In genomic region chr6:29720863-29721262, GRCh38 we compare ENCODE assay signal across 20 cellular contexts. TPM values are rescaled to one million over a fixed set of nuclear protein-coding genes. Genes with fewer than 3 reads are reported as not detected.
DNase-seq lines count a peak whose midpoint lies in the region; ATAC-seq, FAIRE-seq and TF ChIP-seq lines count a peak whose summit lies in the region.
"Had no signal": no experiment of that assay in that cellular context is flagged by ENCODE, and none has a peak within 500 bp of the region (broad histone marks: within the 10 kb centered on the region; RNA-seq: fewer than 3 reads in every experiment).

No MANE protein-coding gene starts in this region.

- H3K36me3 ChIP-seq in HCT116 (ENCODE audit: control insufficient read depth in 1 of 2, insufficient read depth in 2 of 2, low read length in 2 of 2) = peaks cover 0 to 3% of the 10 kb centered on the region in 2 experiments; a peak in 1 of 4 replicates
- H3K36me3 ChIP-seq in upper lobe of right lung = peaks cover 6% of the 10 kb centered on the region

- H3K9me2 ChIP-seq in HCT116 (ENCODE audit: insufficient read depth) = no peaks in the 10 kb centered on the region

- no peak overlapping the region for H3K4me2 ChIP-seq in HCT116 (ENCODE audit: low read length)

- no peaks in the 10 kb centered on the region for H4K20me1 ChIP-seq in HCT116 (ENCODE audit: insufficient read depth)

- H2AFZ ChIP-seq in HCT116 (ENCODE audit: low read depth, low read length, poor library complexity, severe bottlenecking) = peak overlapping the region; percentile 18
- H2AFZ ChIP-seq: GM23248 had no signal

- TF ChIP-seq POLR2A in HCT116 (IDR thresholded peaks at IDR 0.05; ENCODE audit: borderline replicate concordance, extremely low read depth, insufficient read depth, insufficient read length) = no peak
- no peak for TF ChIP-seq POLR2A in GM12891 (IDR thresholded peaks at IDR 0.05; ENCODE audit: low read depth, low read length)

- H3K4me3 Mint-ChIP-seq in activated naive CD4-positive, alpha-beta T cell treated with anti-CD3 and anti-CD28 coated beads, Interleukin-2, amount 10 ng/mL, durations not matched to agents 7 days and 5 days = no peak overlapping the region
- no peak overlapping the region for H3K4me3 Mint-ChIP-seq in WTC11

- CTCF ChIA-PET in activated naive CD4-positive, alpha-beta T cell treated with anti-CD3 and anti-CD28 coated beads, Interleukin-2, amount 10 ng/mL, durations not matched to agents 7 days and 5 days (lab: Charles Lee) = interaction anchor here (0.6 to 2.6 kb wide), 5 partner anchors 9 to 1255 kb away, joined by 3 to 17 read pairs (median 5); no protein-coding TSS in a partner anchor
- CTCF ChIA-PET in HCT116 (lab: Charles Lee) = interaction anchor here (1.0 kb wide), 1 partner anchor 29 kb away, joined by 3 read pairs; no protein-coding TSS in a partner anchor
- CTCF ChIA-PET in WTC11 (lab: Charles Lee) = interaction anchor here (1.0 kb wide), 1 partner anchor 12 kb away, joined by 4 read pairs; no protein-coding TSS in a partner anchor

- no peak overlapping the region for H3K27ac Mint-ChIP-seq in activated naive CD4-positive, alpha-beta T cell treated with anti-CD3 and anti-CD28 coated beads, Interleukin-2, amount 10 ng/mL, durations not matched to agents 7 days and 5 days
- H3K27ac Mint-ChIP-seq in WTC11 = no peak overlapping the region

- peak; percentile 30 to 56 (median 38); a peak in 4 of 6 replicates for TF ChIP-seq CTCF in HCT116 (IDR thresholded peaks at IDR 0.05 in 2 of 3, conservative IDR thresholded peaks at IDR 0.05 in 1 of 3; ENCODE audit: borderline replicate concordance in 1 of 3, insufficient read depth in 1 of 3, low read depth in 2 of 3, low read length in 2 of 3)
- no peak for TF ChIP-seq CTCF in WTC11 (IDR thresholded peaks at IDR 0.05)
- TF ChIP-seq CTCF in upper lobe of right lung (IDR thresholded peaks at IDR 0.05) = peak; percentile 9

- RAD21 ChIA-PET in HCT116 (lab: Charles Lee; ENCODE audit: low non-redundant PET in 1 of 2, low total read pairs in 2 of 2, uncharacterized antibody in 2 of 2, unreplicated experiment in 2 of 2) = no interaction called here

- no peak for FAIRE-seq in GM12891 (lab: Jason Lieb, UNC)
- FAIRE-seq: colon, endometrium had no signal

- H3K9me3 Mint-ChIP-seq in activated naive CD4-positive, alpha-beta T cell treated with anti-CD3 and anti-CD28 coated beads, Interleukin-2, amount 10 ng/mL, durations not matched to agents 7 days and 5 days = no peaks in the 10 kb centered on the region
- no peaks in the 10 kb centered on the region for H3K9me3 Mint-ChIP-seq in WTC11
- H3K9me3 Mint-ChIP-seq: activated naive CD4-positive, alpha-beta T cell treated with anti-CD3 and anti-CD28 coated beads, Interleukin-2, amount 50 U/mL, for 24 hours had no signal

- H3K27ac ChIP-seq in HCT116 (ENCODE audit: low read depth, low read length) = no peak overlapping the region
- no peak overlapping the region for H3K27ac ChIP-seq in upper lobe of right lung
- H3K27ac ChIP-seq: GM23248, neutrophil, vagina had no signal

- peak; percentile 41; the same call in 1 of the 2 replicates for TF ChIP-seq RAD21 in HCT116 (IDR thresholded peaks at IDR 0.05; ENCODE audit: low read depth)

- peaks cover 24% of the 10 kb centered on the region for H3K36me3 Mint-ChIP-seq in activated naive CD4-positive, alpha-beta T cell treated with anti-CD3 and anti-CD28 coated beads, Interleukin-2, amount 10 ng/mL, durations not matched to agents 7 days and 5 days
- no peaks in the 10 kb centered on the region; the same call in 1 of the 2 replicates for H3K36me3 Mint-ChIP-seq in WTC11

- DNase-seq in activated naive CD4-positive, alpha-beta T cell treated with anti-CD3 and anti-CD28 coated beads, Interleukin-2, amount 10 ng/mL, durations not matched to agents 7 days and 5 days = peak; percentile 55
- no peak for DNase-seq in activated naive CD4-positive, alpha-beta T cell (lab: John Stamatoyannopoulos, UW)
- DNase-seq in HCT116 (ENCODE audit: low read depth, low spot score) (peak; percentile 48), WTC11 (ENCODE audit: low spot score) (peak; percentile 60), upper lobe of right lung (no peak), GM12891 (ENCODE audit: insufficient read length, low spot score) (no peak), KG1 (lab: John Stamatoyannopoulos, UW) (no peak), 8988T (no peak)
- DNase-seq: GM23248, KBM-7, NCI-H1417, NCI-H345, right cardiac atrium, SHP77 treated with DMSO at 0.1 percent for 48 hours had no signal

- H3K79me2 ChIP-seq in HCT116 (ENCODE audit: insufficient read depth, low read length) = no peaks in the 10 kb centered on the region

- intact Hi-C loops in HCT116 (cut with micrococcal nuclease) = no loop called here
- intact Hi-C loops in upper lobe of right lung (cut with DNase I) = no loop called here

- H3K9me3 ChIP-seq in HCT116 (ENCODE audit: control insufficient read depth in 1 of 2, insufficient read depth in 1 of 2, low read depth in 1 of 2, low read length in 2 of 2) (no peaks in the 10 kb centered on the region), upper lobe of right lung (no peaks in the 10 kb centered on the region)
- H3K9me3 ChIP-seq: neutrophil, vagina had no signal

- ATAC-seq in HCT116 (peak; percentile 57), WTC11 (peak; percentile 67), upper lobe of right lung (no peak)
- ATAC-seq: right cardiac atrium had no signal

- H3K27me3 ChIP-seq in HCT116 (ENCODE audit: insufficient read depth, low read length) = no peaks in the 10 kb centered on the region
- H3K27me3 ChIP-seq in upper lobe of right lung = no peaks in the 10 kb centered on the region
- H3K27me3 ChIP-seq: vagina had no signal

- POLR2A ChIA-PET in HCT116 (lab: Charles Lee) = no interaction called here
- POLR2A ChIA-PET in WTC11 (lab: Charles Lee) = no interaction called here

- H3K4me1 ChIP-seq in HCT116 (ENCODE audit: control insufficient read depth in 1 of 2, insufficient read depth in 2 of 2, low read length in 2 of 2) = peaks cover 0 to 9% of the 10 kb centered on the region in 2 experiments; a peak in 1 of 4 replicates
- H3K4me1 ChIP-seq in upper lobe of right lung = peaks cover 16% of the 10 kb centered on the region

- H3K4me1 Mint-ChIP-seq in activated naive CD4-positive, alpha-beta T cell treated with anti-CD3 and anti-CD28 coated beads, Interleukin-2, amount 10 ng/mL, durations not matched to agents 7 days and 5 days = peaks cover 35% of the 10 kb centered on the region
- H3K4me1 Mint-ChIP-seq in WTC11 = 0 out of 2 replicates have a peak, but pooled peaks cover 3% of the 10 kb centered on the region

- BruUV-seq in HCT116 (replicated peaks; lab: Mats Ljungman, UMichigan) = no TSS peak

- no peak overlapping the region for H3K4me3 ChIP-seq in HCT116 (replicated peaks in 1 of 2; ENCODE audit: low read depth in 1 of 2, low read length in 2 of 2)
- no peak overlapping the region for H3K4me3 ChIP-seq in upper lobe of right lung
- H3K4me3 ChIP-seq: GM23248, vagina had no signal

- no peak overlapping the region for H3K9ac ChIP-seq in HCT116 (ENCODE audit: low read length)
- H3K9ac ChIP-seq: GM23248 had no signal

- peaks cover 11% of the 10 kb centered on the region for H3K27me3 Mint-ChIP-seq in activated naive CD4-positive, alpha-beta T cell treated with anti-CD3 and anti-CD28 coated beads, Interleukin-2, amount 10 ng/mL, durations not matched to agents 7 days and 5 days
- H3K27me3 Mint-ChIP-seq in WTC11 (ENCODE audit: low read depth) = peaks cover 53% of the 10 kb centered on the region
- H3K27me3 Mint-ChIP-seq: activated naive CD4-positive, alpha-beta T cell treated with anti-CD3 and anti-CD28 coated beads, Interleukin-2, amount 50 U/mL, for 24 hours had no signal

TF ChIP-seq in HCT116, 20 proteins besides CTCF, POLR2A, EP300 and RAD21 (continues in another document):
- TF ChIP-seq ATF3 (IDR thresholded peaks at IDR 0.05) (no peak), YY1 (IDR thresholded peaks at IDR 0.05; ENCODE audit: extremely low read depth, insufficient replicate concordance, low read depth, low read length) (no peak), SIN3A (IDR thresholded peaks at IDR 0.05; ENCODE audit: low read depth) (no peak), TCF7L2 (IDR thresholded peaks at IDR 0.05; ENCODE audit: borderline replicate concordance, extremely low read depth, insufficient read depth, insufficient read length) (no peak), FOSL1 (IDR thresholded peaks at IDR 0.05; ENCODE audit: low read depth) (no peak)

TF ChIP-seq in WTC11, 78 proteins besides CTCF, POLR2A, EP300 and RAD21 (continues in another document):
- no peak for TF ChIP-seq CREM (CRISPR knock-in tag; IDR thresholded peaks at IDR 0.05)
- no peak for TF ChIP-seq ZNF317 (CRISPR knock-in tag; IDR thresholded peaks at IDR 0.05; ENCODE audit: borderline replicate concordance, low read depth)
- no peak for TF ChIP-seq ZNF263 (CRISPR knock-in tag; IDR thresholded peaks at IDR 0.05; ENCODE audit: low read depth)
- no peak for TF ChIP-seq ZNF423 (CRISPR knock-in tag; IDR thresholded peaks at IDR 0.05)

TF ChIP-seq in GM12891, 5 proteins besides CTCF, POLR2A, EP300 and RAD21:
- TF ChIP-seq PAX5 (IDR thresholded peaks at IDR 0.05; ENCODE audit: insufficient read depth, low read length, severe bottlenecking) (no peak), POLR2AphosphoS5 (IDR thresholded peaks at IDR 0.05; ENCODE audit: low read depth, low read length) (no peak), POU2F2 (IDR thresholded peaks at IDR 0.05; ENCODE audit: low read depth, low read length) (no peak), TAF1 (IDR thresholded peaks at IDR 0.05; ENCODE audit: low read depth, low read length) (no peak), SPI1 (IDR thresholded peaks at IDR 0.05; ENCODE audit: low read depth, low read length) (no peak)

RNA-seq across cellular contexts. Expression of gene HLA-F, which starts 2.4 kb away (rescaled TPM):
- 24.6 TPM for total RNA-seq in HCT116 (2021; ENCODE audit: unreplicated experiment)
- polyA plus RNA-seq in HCT116 (2012) = 35.5 and 49.9 TPM in 2 replicates
- total RNA-seq in WTC11 (2021) = 7.5 to 11.8 TPM (median 11.2 TPM) in 3 replicates
- 157 TPM for total RNA-seq in upper lobe of right lung
- 332 TPM for polyA plus RNA-seq in GM12891 (2012; ENCODE audit: low read depth, missing spikeins)

RNA-seq across cellular contexts. Expression of gene ZFP57, which starts 39.9 kb away (rescaled TPM):
- not detected for total RNA-seq in HCT116 (2021; ENCODE audit: unreplicated experiment)
- not detected in 2 replicates for polyA plus RNA-seq in HCT116 (2012)
- 6.0 to 6.4 TPM (median 6.2 TPM) in 3 replicates for total RNA-seq in WTC11 (2021)
- not detected for total RNA-seq in upper lobe of right lung
- 10.8 TPM for polyA plus RNA-seq in GM12891 (2012; ENCODE audit: low read depth, missing spikeins)
- total RNA-seq: fibroblast of villous mesenchyme, GM23248 had no signal
- polyA plus RNA-seq: GM23248 had no signal

Comparison
In these comparisons a context has a peak if more than half of its experiments do, and no peak if none do; other contexts are left out.
1. DNase-seq: peak in activated naive CD4-positive, alpha-beta T cell treated with anti-CD3 and anti-CD28 coated beads, Interleukin-2, amount 10 ng/mL, durations not matched to agents 7 days and 5 days (single experiment), HCT116 (single experiment) and WTC11 (single experiment); none in activated naive CD4-positive, alpha-beta T cell (0 of 4), upper lobe of right lung (single experiment), GM12891 (single experiment), KG1 (single experiment) and 8988T (single experiment).